10 cellular contexts compared by ENCODE assay signal in the genomic region with DNA sequence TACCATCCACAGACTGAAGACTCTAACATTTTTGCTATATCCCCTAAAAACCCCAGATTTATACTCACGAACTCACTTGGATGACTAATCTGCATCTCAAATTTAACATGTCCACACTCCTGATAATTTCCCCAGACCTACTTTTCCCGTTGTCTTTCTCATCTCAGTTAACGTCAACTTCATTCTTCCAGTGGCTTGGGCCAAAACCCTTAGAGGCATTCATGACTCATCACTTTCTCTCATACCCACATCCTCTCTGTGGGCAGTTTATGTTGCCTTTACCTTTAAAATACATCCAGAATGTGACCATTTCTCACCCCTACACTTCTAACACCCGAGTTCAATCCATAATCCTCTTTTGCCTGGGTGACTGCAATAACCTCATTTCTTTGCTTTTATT.
DNase-seq lines count a peak whose midpoint lies in the region; ATAC-seq and TF ChIP-seq lines count a peak whose summit lies in the region.
"Had no signal": no experiment of that assay in that cellular context is flagged by ENCODE, and none has a peak within 500 bp of the region (broad histone marks: within the 10 kb centered on the region; RNA-seq: fewer than 3 reads in every experiment).

No MANE protein-coding gene starts in this region.

- no peak overlapping the region for H3K4me3 ChIP-seq in Panc1 (ENCODE audit: low read depth in 2 of 2, low read length in 2 of 2)

- no peak overlapping the region for H3K4me3 Mint-ChIP-seq in natural killer cell treated with Interleukin-12 subunit alpha and Interleukin-12 subunit beta and Interleukin-15 and Interleukin-18, amount 100 ng/mL, for 72 hours
- H3K4me3 Mint-ChIP-seq in T-cell = no peak overlapping the region
- H3K4me3 Mint-ChIP-seq: central memory CD8-positive, alpha-beta T cell had no signal

- no peak for TF ChIP-seq POLR2A in GM18505 (IDR thresholded peaks at IDR 0.05; ENCODE audit: borderline replicate concordance, extremely low read depth, insufficient read depth, insufficient read length)

- H3K27ac Mint-ChIP-seq in natural killer cell treated with Interleukin-12 subunit alpha and Interleukin-12 subunit beta and Interleukin-15 and Interleukin-18, amount 100 ng/mL, for 72 hours = no peak overlapping the region
- H3K27ac Mint-ChIP-seq in T-cell = no peak overlapping the region

- in situ Hi-C loops in Panc1 (cut with HindIII; ENCODE audit: low pct_unique_long_range_greater_than_20kb, low sequenced_read_pairs) = no loop called here

- peaks cover 9% of the 10 kb centered on the region for H3K36me3 Mint-ChIP-seq in natural killer cell treated with Interleukin-12 subunit alpha and Interleukin-12 subunit beta and Interleukin-15 and Interleukin-18, amount 100 ng/mL, for 72 hours
- no peaks in the 10 kb centered on the region for H3K36me3 Mint-ChIP-seq in T-cell

- CTCF ChIA-PET in Panc1 (lab: Charles Lee) = no interaction called here
- CTCF ChIA-PET in T-cell (lab: Charles Lee) = no interaction called here

- peaks cover 11% of the 10 kb centered on the region for H3K9me3 Mint-ChIP-seq in natural killer cell treated with Interleukin-12 subunit alpha and Interleukin-12 subunit beta and Interleukin-15 and Interleukin-18, amount 100 ng/mL, for 72 hours
- H3K9me3 Mint-ChIP-seq in T-cell = peaks cover 0 to 4% (median 2%) of the 10 kb centered on the region in 3 donors

- no peaks in the 10 kb centered on the region for H3K36me3 ChIP-seq in Panc1 (ENCODE audit: control insufficient read depth, insufficient read depth, low read length)

- BruUV-seq in Panc1 (replicated peaks; lab: Mats Ljungman, UMichigan) = no TSS peak

- no peaks in the 10 kb centered on the region for H3K27me3 Mint-ChIP-seq in natural killer cell treated with Interleukin-12 subunit alpha and Interleukin-12 subunit beta and Interleukin-15 and Interleukin-18, amount 100 ng/mL, for 72 hours
- no peaks in the 10 kb centered on the region for H3K27me3 Mint-ChIP-seq in T-cell
- H3K27me3 Mint-ChIP-seq: central memory CD8-positive, alpha-beta T cell had no signal

- TF ChIP-seq CTCF in Panc1 (IDR thresholded peaks at IDR 0.05) = no peak

- POLR2A ChIA-PET in Panc1 (lab: Charles Lee) = no interaction called here
- POLR2A ChIA-PET in T-cell (lab: Charles Lee) = no interaction called here

- no peaks in the 10 kb centered on the region for H3K9me3 ChIP-seq in Panc1 (ENCODE audit: control insufficient read depth, insufficient read depth, low read depth, low read length)

- H3K27me3 ChIP-seq in Panc1 (ENCODE audit: control insufficient read depth, insufficient read depth, low read length) = no peaks in the 10 kb centered on the region

- H3K27ac ChIP-seq in Panc1 (ENCODE audit: low read length) = 0 out of 2 replicates have a peak overlapping the region, but pooled peaks have one; percentile 29

- no peak for DNase-seq in Panc1 (ENCODE audit: low read depth, low spot score)
- peak; percentile 94 for DNase-seq in glomerular visceral epithelial cell (ENCODE audit: extremely low spot score)
- no peak for DNase-seq in activated CD4-positive, alpha-beta T cell treated with anti-CD3 and anti-CD28 coated beads for 1 hour
- no peak for DNase-seq in natural killer cell treated with Interleukin-12 subunit alpha and Interleukin-12 subunit beta and Interleukin-15 and Interleukin-18, amount 100 ng/mL, for 72 hours (ENCODE audit: low spot score)
- no peak for DNase-seq in T-cell
- no peak for DNase-seq in hippocampal formation (lab: John Stamatoyannopoulos, UW)
- DNase-seq: H7 had no signal

- ATAC-seq in GM18505 (IDR thresholded peaks at IDR 0.05; ENCODE audit: unreplicated experiment) (peak; percentile 95), HG02981 (IDR thresholded peaks at IDR 0.05; ENCODE audit: unreplicated experiment) (peak; percentile 93), Panc1 (peak; percentile 72; the same call in 1 of the 2 replicates), T-cell (replicated peaks in 1 of 4) (no peak)
- ATAC-seq in natural killer cell treated with Interleukin-12 subunit alpha and Interleukin-12 subunit beta and Interleukin-15 and Interleukin-18, amount 100 ng/mL, for 72 hours = no peak

- no peaks in the 10 kb centered on the region; the same call in 1 of the 2 replicates for H3K4me1 ChIP-seq in Panc1 (ENCODE audit: control insufficient read depth, insufficient read depth, low read length)

- no peaks in the 10 kb centered on the region for H3K4me1 Mint-ChIP-seq in natural killer cell treated with Interleukin-12 subunit alpha and Interleukin-12 subunit beta and Interleukin-15 and Interleukin-18, amount 100 ng/mL, for 72 hours (ENCODE audit: low read depth in 2 of 2)
- H3K4me1 Mint-ChIP-seq in T-cell = no peaks in the 10 kb centered on the region
- H3K4me1 Mint-ChIP-seq: central memory CD8-positive, alpha-beta T cell had no signal

- intact Hi-C loops in Panc1 (cut with micrococcal nuclease; ENCODE audit: unreplicated experiment) = no loop called here

Comparison
In these comparisons a context has a peak if more than half of its experiments do, and no peak if none do; other contexts are left out.
1. ATAC-seq: peak in GM18505 (single experiment), HG02981 (single experiment) and Panc1 (single experiment); none in natural killer cell treated with Interleukin-12 subunit alpha and Interleukin-12 subunit beta and Interleukin-15 and Interleukin-18, amount 100 ng/mL, for 72 hours (0 of 2) and T-cell (0 of 4).